15 cellular contexts compared by ENCODE assay signal in genomic region chr4:71126719-71127118, GRCh38.
DNase-seq lines count a peak whose midpoint lies in the region; ATAC-seq and TF ChIP-seq lines count a peak whose summit lies in the region.
"Had no signal": no experiment of that assay in that cellular context is flagged by ENCODE, and none has a peak within 500 bp of the region (broad histone marks: within the 10 kb centered on the region; RNA-seq: fewer than 3 reads in every experiment).

No MANE protein-coding gene starts in this region.

- no peak overlapping the region for H3K27ac Mint-ChIP-seq in osteocyte (ENCODE audit: unreplicated experiment)
- H3K27ac Mint-ChIP-seq: stimulated activated memory B cell treated with anti-CD40 and anti-IgM and Interleukin-4, amounts not matched to agents 10 μg/mL and 1 μg/mL and 100 μg/mL, for 72 hours had no signal

- DNase-seq in EH (ENCODE audit: low read depth): peak; percentile 91
- DNase-seq in NCI-H226: peak; percentile 96
- DNase-seq in epithelial cell of prostate (ENCODE audit: low read depth, low spot score): peak; percentile 58
- peak; percentile 88 for DNase-seq in renal cortical epithelial cell (ENCODE audit: low read depth)
- DNase-seq in DMS79 (lab: John Stamatoyannopoulos, UW): no peak
- no peak for DNase-seq in osteocyte (ENCODE audit: extremely low spot score, unreplicated experiment)
- no peak for DNase-seq in coronary artery (ENCODE audit: low spot score)
- DNase-seq: activated CD4-positive, alpha-beta T cell treated with anti-CD3 and anti-CD28 coated beads, Interleukin-2, amount 50 U/mL, for 4 hours; left ventricle myocardium superior; NCI-H1694 treated with DMSO at 0.1 percent for 48 hours; stimulated activated CD4-positive, alpha-beta T cell treated with anti-CD3 and anti-CD28 coated beads, Interleukin-1b, Interleukin-23, amount 100 ng/mL, for 48 hours had no signal

- H3K9me3 Mint-ChIP-seq in osteocyte (ENCODE audit: unreplicated experiment): no peaks in the 10 kb centered on the region
- H3K9me3 Mint-ChIP-seq: stimulated activated memory B cell treated with anti-CD40 and anti-IgM and Interleukin-4, amounts not matched to agents 10 μg/mL and 1 μg/mL and 100 μg/mL, for 72 hours had no signal

- H3K36me3 Mint-ChIP-seq in osteocyte (ENCODE audit: unreplicated experiment): no peaks in the 10 kb centered on the region
- H3K36me3 Mint-ChIP-seq: stimulated activated memory B cell treated with anti-CD40 and anti-IgM and Interleukin-4, amounts not matched to agents 10 μg/mL and 1 μg/mL and 100 μg/mL, for 72 hours had no signal

- H3K4me1 Mint-ChIP-seq in osteocyte (ENCODE audit: unreplicated experiment): peaks cover 4% of the 10 kb centered on the region
- H3K4me1 Mint-ChIP-seq: stimulated activated memory B cell treated with anti-CD40 and anti-IgM and Interleukin-4, amounts not matched to agents 10 μg/mL and 1 μg/mL and 100 μg/mL, for 72 hours had no signal

- no peak overlapping the region for H3K4me3 ChIP-seq in coronary artery
- H3K4me3 ChIP-seq: gastroesophageal sphincter had no signal

- ATAC-seq in GM18517 (IDR thresholded peaks at IDR 0.05; ENCODE audit: unreplicated experiment): no peak
- ATAC-seq: gastroesophageal sphincter; left ventricle myocardium superior; stimulated activated memory B cell treated with anti-CD40 and anti-IgM and Interleukin-4, amounts not matched to agents 10 μg/mL and 1 μg/mL and 100 μg/mL, for 72 hours had no signal

- TF ChIP-seq CTCF in osteocyte (IDR thresholded peaks at IDR 0.05) (no peak), coronary artery (IDR thresholded peaks at IDR 0.05) (no peak)

- H3K4me3 Mint-ChIP-seq in osteocyte (ENCODE audit: unreplicated experiment): no peak overlapping the region
- H3K4me3 Mint-ChIP-seq: stimulated activated memory B cell treated with anti-CD40 and anti-IgM and Interleukin-4, amounts not matched to agents 10 μg/mL and 1 μg/mL and 100 μg/mL, for 72 hours had no signal

- H3K27ac ChIP-seq in epithelial cell of prostate (no peak overlapping the region), coronary artery (no peak overlapping the region)
- H3K27ac ChIP-seq: gastroesophageal sphincter, neutrophil had no signal

- H3K27me3 Mint-ChIP-seq in osteocyte (ENCODE audit: unreplicated experiment): peaks cover 46% of the 10 kb centered on the region

Comparison
In these comparisons a context has a peak if more than half of its experiments do, and no peak if none do; other contexts are left out.
1. DNase-seq: peak in EH (single experiment), NCI-H226 (single experiment), epithelial cell of prostate (single experiment) and renal cortical epithelial cell (single experiment); none in DMS79 (single experiment), osteocyte (single experiment) and coronary artery (single experiment).